In genomic region chr1:217780993-217781392, GRCh38 we compare ENCODE assay signal across 20 cellular contexts.
A peak's percentile ranks its signal among the peaks of the same experiment; 100 is the strongest.
DNase-seq lines count a peak whose midpoint lies in the region; ATAC-seq and TF ChIP-seq lines count a peak whose summit lies in the region.
"Had no signal": no experiment of that assay in that cellular context is flagged by ENCODE, and none has a peak within 500 bp of the region (broad histone marks: within the 10 kb centered on the region; RNA-seq: fewer than 3 reads in every experiment).

No MANE protein-coding gene starts in this region.

- peak; percentile 19 for DNase-seq in NCI-H2171 treated with DMSO at 0.1 percent for 48 hours (lab: John Stamatoyannopoulos, UW)
- no peak for DNase-seq in NCI-H2171 (lab: John Stamatoyannopoulos, UW)
- peak; percentile 43 for DNase-seq in NCI-H146 (lab: John Stamatoyannopoulos, UW)
- peak; percentile 56 for DNase-seq in PC-3
- no peak for DNase-seq in AG08396 (ENCODE audit: low spot score)
- no peak for DNase-seq in D341Med (ENCODE audit: low spot score)
- no peak for DNase-seq in activated CD4-positive, alpha-beta T cell treated with anti-CD3 and anti-CD28 coated beads, Interleukin-2, amount 50 U/mL, for 4 hours
- DNase-seq: 8988T, DMS 273 treated with DMSO at 0.1 percent for 48 hours, GOT3, HCEC 1CT, IMR-90, NCI-H1092 treated with DMSO at 0.1 percent for 48 hours, NCI-H1930, NCI-H446 treated with DMSO at 0.1 percent for 48 hours, NCI-H526 treated with DMSO at 0.1 percent for 48 hours, Peyer's patch, T-cell had no signal

- H2AFZ ChIP-seq in PC-3 (ENCODE audit: low read length) = no peak overlapping the region

- no peak for TF ChIP-seq CTCF in PC-3 (conservative IDR thresholded peaks at IDR 0.05; ENCODE audit: low read depth, low read length)

- H3K27me3 ChIP-seq in PC-3 (ENCODE audit: low read length) = no peaks in the 10 kb centered on the region
- H3K27me3 ChIP-seq: Peyer's patch had no signal

- no peak overlapping the region for H3K9ac ChIP-seq in PC-3 (ENCODE audit: low read length)
- H3K9ac ChIP-seq: KMS-11 had no signal

- ATAC-seq in PC-3 (peak; percentile 57), GM19035 (IDR thresholded peaks at IDR 0.05; ENCODE audit: unreplicated experiment) (no peak)
- ATAC-seq: T-cell had no signal

- no TSS peak for BruUV-seq in PC-3 (replicated peaks; lab: Mats Ljungman, UMichigan)

- 0 out of 2 replicates have a peak, but pooled peaks cover 8% of the 10 kb centered on the region for H3K9me2 ChIP-seq in PC-3 (replicated peaks; ENCODE audit: low read length)

- H3K27ac ChIP-seq in PC-3 (ENCODE audit: low read length) = no peak overlapping the region
- H3K27ac ChIP-seq: KMS-11, Peyer's patch had no signal

- 0 out of 2 replicates have a peak, but pooled peaks cover 5% of the 10 kb centered on the region for H3K4me1 ChIP-seq in PC-3 (ENCODE audit: insufficient read depth, low read length)
- H3K4me1 ChIP-seq: Peyer's patch had no signal

- H3K79me2 ChIP-seq in PC-3 (ENCODE audit: low read length) = no peaks in the 10 kb centered on the region

- CTCF ChIA-PET in PC-3 (lab: Charles Lee) = no interaction called here

- H4K20me1 ChIP-seq in PC-3 (ENCODE audit: low read length) = no peaks in the 10 kb centered on the region

- POLR2A ChIA-PET in PC-3 (lab: Charles Lee; ENCODE audit: unreplicated experiment) = no interaction called here

- intact Hi-C loops in PC-3 (cut with micrococcal nuclease) = no loop called here

- no peak overlapping the region for H3K4me3 ChIP-seq in PC-3 (ENCODE audit: low read length)
- H3K4me3 ChIP-seq: Peyer's patch had no signal

- H3K36me3 ChIP-seq in PC-3 (ENCODE audit: low read depth, low read length) = no peaks in the 10 kb centered on the region
- H3K36me3 ChIP-seq: Peyer's patch had no signal

- H3K4me2 ChIP-seq in PC-3 (ENCODE audit: low read length) = no peak overlapping the region
- H3K4me2 ChIP-seq: KMS-11 had no signal

- H3K9me3 ChIP-seq in PC-3 (ENCODE audit: low read length) = no peaks in the 10 kb centered on the region
- H3K9me3 ChIP-seq: Peyer's patch had no signal

- no peaks in the 10 kb centered on the region for H3F3A ChIP-seq in PC-3 (ENCODE audit: low read length, unreplicated experiment)

Comparison
In these comparisons a context has a peak if more than half of its experiments do, and no peak if none do; other contexts are left out.
1. DNase-seq: peak in NCI-H2171 treated with DMSO at 0.1 percent for 48 hours (single experiment), NCI-H146 (single experiment) and PC-3 (single experiment); none in NCI-H2171 (single experiment), AG08396 (single experiment), D341Med (single experiment) and activated CD4-positive, alpha-beta T cell treated with anti-CD3 and anti-CD28 coated beads, Interleukin-2, amount 50 U/mL, for 4 hours (0 of 2).